Comparison of ENCODE assay signal across 17 cellular contexts in the genomic region with DNA sequence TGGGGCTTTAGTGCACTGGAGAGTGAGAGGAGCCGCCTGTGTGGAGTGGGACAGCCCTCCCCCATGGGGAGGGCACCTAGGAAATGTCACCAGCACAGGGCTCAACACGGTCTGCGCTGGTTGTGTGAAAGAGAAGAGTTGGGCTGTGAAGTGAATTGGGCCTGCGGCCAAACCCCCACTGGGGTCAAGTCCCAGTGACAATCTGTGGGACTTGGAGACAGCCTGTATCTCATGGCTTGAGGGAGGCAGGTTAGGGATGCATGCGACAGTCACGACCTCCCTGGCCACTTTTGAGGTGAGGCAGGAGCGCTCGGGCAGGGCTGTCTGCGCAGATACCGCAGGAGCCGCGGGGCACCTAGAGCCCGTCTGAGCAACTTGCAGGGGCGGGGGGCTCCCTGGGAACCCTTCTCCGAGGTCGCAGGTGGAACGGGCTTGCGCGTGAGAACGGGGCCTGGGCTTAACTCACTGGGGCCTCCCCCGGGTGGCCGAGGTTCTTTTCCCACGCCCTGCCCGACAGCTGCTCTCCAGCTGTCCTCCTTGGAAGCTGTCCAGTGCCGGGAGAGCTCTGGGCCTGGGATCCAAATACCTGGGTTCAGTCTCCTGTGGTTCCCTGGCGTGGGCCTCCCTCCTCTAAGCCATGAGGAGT.
DNase-seq lines count a peak whose midpoint lies in the region; ATAC-seq, FAIRE-seq and TF ChIP-seq lines count a peak whose summit lies in the region.
"Had no signal": no experiment of that assay in that cellular context is flagged by ENCODE, and none has a peak within 500 bp of the region (broad histone marks: within the 10 kb centered on the region; RNA-seq: fewer than 3 reads in every experiment).

No MANE protein-coding gene starts in this region.

- H3K4me1 ChIP-seq in kidney (ENCODE audit: control insufficient read depth in 1 of 2, insufficient read depth in 1 of 2, low read depth in 1 of 2, low read length in 2 of 2) (no peaks in the 10 kb centered on the region), skeletal muscle tissue (ENCODE audit: control insufficient read depth in 3 of 3, insufficient read depth in 3 of 3, low read length in 3 of 3) (peaks cover 18 to 36% (median 32%) of the 10 kb centered on the region in 3 donors)
- H3K4me1 ChIP-seq: A549 had no signal

- no peak overlapping the region for H3K4me3 Mint-ChIP-seq in brain
- H3K4me3 Mint-ChIP-seq in activated CD4-positive, alpha-beta memory T cell treated with anti-CD3 and anti-CD28 coated beads, Interleukin-2, amount 10 ng/mL, durations not matched to agents 7 days and 5 days, result no peak overlapping the region
- H3K4me3 Mint-ChIP-seq: naive B cell had no signal

- H3K9ac ChIP-seq in kidney (ENCODE audit: low read length in 2 of 2), result no peak overlapping the region
- H3K9ac ChIP-seq in skeletal muscle tissue (ENCODE audit: low read depth in 1 of 3, low read length in 3 of 3), result peak overlapping the region in 1 of 3 donors; percentile 33

- no peak overlapping the region for H3K4me3 ChIP-seq in kidney (ENCODE audit: low read length in 2 of 2)
- peak overlapping the region in 1 of 3 donors; percentile 29 for H3K4me3 ChIP-seq in skeletal muscle tissue (ENCODE audit: low read length in 3 of 3)
- H3K4me3 ChIP-seq: A549, smooth muscle cell had no signal

- intact Hi-C loops in kidney (cut with DNase I), result no loop called here

- peaks cover 13% of the 10 kb centered on the region for H3K36me3 Mint-ChIP-seq in brain
- H3K36me3 Mint-ChIP-seq in activated CD4-positive, alpha-beta memory T cell treated with anti-CD3 and anti-CD28 coated beads, Interleukin-2, amount 10 ng/mL, durations not matched to agents 7 days and 5 days (ENCODE audit: low read depth), result peaks cover 4% of the 10 kb centered on the region
- H3K36me3 Mint-ChIP-seq: naive B cell had no signal

- peak; percentile 46 for DNase-seq in activated CD8-positive, alpha-beta memory T cell treated with anti-CD3 and anti-CD28 coated beads for 24 hours
- no peak for DNase-seq in activated CD8-positive, alpha-beta memory T cell treated with anti-CD3 and anti-CD28 coated beads, Interleukin-2, amount 50 U/mL, for 4 hours
- peak; percentile 83 for DNase-seq in kidney
- DNase-seq in activated CD4-positive, alpha-beta memory T cell treated with anti-CD3 and anti-CD28 coated beads, Interleukin-2, amount 10 ng/mL, durations not matched to agents 7 days and 5 days, result no peak
- no peak for DNase-seq in SW 1271 (lab: John Stamatoyannopoulos, UW)
- DNase-seq: amygdala, dermis blood vessel endothelial cell, DMS153, foreskin melanocyte, kidney glomerular epithelial cell, naive B cell had no signal

- H3K27ac Mint-ChIP-seq in brain, result peak overlapping the region in 3 of 5 experiments; percentile 50 to 83 (median 54)
- no peak overlapping the region for H3K27ac Mint-ChIP-seq in activated CD4-positive, alpha-beta memory T cell treated with anti-CD3 and anti-CD28 coated beads, Interleukin-2, amount 10 ng/mL, durations not matched to agents 7 days and 5 days

- CTCF ChIA-PET in activated CD4-positive, alpha-beta memory T cell treated with anti-CD3 and anti-CD28 coated beads, Interleukin-2, amount 10 ng/mL, durations not matched to agents 7 days and 5 days (lab: Charles Lee), result no interaction called here

- H3K36me3 ChIP-seq in kidney (ENCODE audit: control insufficient read depth in 1 of 2, insufficient read depth in 2 of 2, low read length in 2 of 2) (no peaks in the 10 kb centered on the region), skeletal muscle tissue (ENCODE audit: control insufficient read depth in 3 of 3, insufficient read depth in 3 of 3, low read length in 3 of 3) (peaks cover 0 to 2% (median 0%) of the 10 kb centered on the region in 3 donors)

- FAIRE-seq in kidney (lab: Jason Lieb, UNC), result no peak
- FAIRE-seq: A549 had no signal

- H3K9me3 ChIP-seq in kidney (ENCODE audit: control insufficient read depth in 1 of 2, low read length in 2 of 2) (no peaks in the 10 kb centered on the region), skeletal muscle tissue (ENCODE audit: control insufficient read depth in 3 of 3, low read length in 3 of 3) (no peaks in the 10 kb centered on the region)
- H3K9me3 ChIP-seq: A549 had no signal

- no peaks in the 10 kb centered on the region for H3K9me3 Mint-ChIP-seq in brain
- H3K9me3 Mint-ChIP-seq in activated CD4-positive, alpha-beta memory T cell treated with anti-CD3 and anti-CD28 coated beads, Interleukin-2, amount 10 ng/mL, durations not matched to agents 7 days and 5 days, result no peaks in the 10 kb centered on the region
- H3K9me3 Mint-ChIP-seq: naive B cell had no signal

- no peak for ATAC-seq in GM18861 (IDR thresholded peaks at IDR 0.05; ENCODE audit: unreplicated experiment)
- ATAC-seq: A549 had no signal

- no peaks in the 10 kb centered on the region for H3K27me3 ChIP-seq in skeletal muscle tissue (ENCODE audit: control insufficient read depth in 3 of 3, insufficient read depth in 3 of 3, low read length in 3 of 3)

- peaks cover 14% of the 10 kb centered on the region for H3K4me1 Mint-ChIP-seq in brain
- no peaks in the 10 kb centered on the region for H3K4me1 Mint-ChIP-seq in activated CD4-positive, alpha-beta memory T cell treated with anti-CD3 and anti-CD28 coated beads, Interleukin-2, amount 10 ng/mL, durations not matched to agents 7 days and 5 days
- H3K4me1 Mint-ChIP-seq: naive B cell had no signal

- TF ChIP-seq CTCF in brain (conservative IDR thresholded peaks at IDR 0.05) (no peak), kidney (IDR thresholded peaks at IDR 0.05; ENCODE audit: borderline replicate concordance, extremely low read depth, insufficient read depth) (no peak)

- no peaks in the 10 kb centered on the region for H3K27me3 Mint-ChIP-seq in brain
- no peaks in the 10 kb centered on the region for H3K27me3 Mint-ChIP-seq in activated CD4-positive, alpha-beta memory T cell treated with anti-CD3 and anti-CD28 coated beads, Interleukin-2, amount 10 ng/mL, durations not matched to agents 7 days and 5 days
- H3K27me3 Mint-ChIP-seq: naive B cell had no signal

- H3K27ac ChIP-seq in kidney (ENCODE audit: low read depth in 2 of 2, low read length in 2 of 2) (no peak overlapping the region), skeletal muscle tissue (ENCODE audit: low read depth, low read length) (peak overlapping the region; percentile 56)
- H3K27ac ChIP-seq: A549, VCaP had no signal

- POLR2A ChIA-PET in activated CD4-positive, alpha-beta memory T cell treated with anti-CD3 and anti-CD28 coated beads, Interleukin-2, amount 10 ng/mL, durations not matched to agents 7 days and 5 days (lab: Charles Lee), result no interaction called here

Comparison
In these comparisons a context has a peak if more than half of its experiments do, and no peak if none do; other contexts are left out.
1. DNase-seq: peak in activated CD8-positive, alpha-beta memory T cell treated with anti-CD3 and anti-CD28 coated beads for 24 hours (single experiment) and kidney (single experiment); none in activated CD8-positive, alpha-beta memory T cell treated with anti-CD3 and anti-CD28 coated beads, Interleukin-2, amount 50 U/mL, for 4 hours (single experiment), activated CD4-positive, alpha-beta memory T cell treated with anti-CD3 and anti-CD28 coated beads, Interleukin-2, amount 10 ng/mL, durations not matched to agents 7 days and 5 days (single experiment) and SW 1271 (0 of 2).